ENCODE assay signal across 14 cellular contexts in the genomic region with DNA sequence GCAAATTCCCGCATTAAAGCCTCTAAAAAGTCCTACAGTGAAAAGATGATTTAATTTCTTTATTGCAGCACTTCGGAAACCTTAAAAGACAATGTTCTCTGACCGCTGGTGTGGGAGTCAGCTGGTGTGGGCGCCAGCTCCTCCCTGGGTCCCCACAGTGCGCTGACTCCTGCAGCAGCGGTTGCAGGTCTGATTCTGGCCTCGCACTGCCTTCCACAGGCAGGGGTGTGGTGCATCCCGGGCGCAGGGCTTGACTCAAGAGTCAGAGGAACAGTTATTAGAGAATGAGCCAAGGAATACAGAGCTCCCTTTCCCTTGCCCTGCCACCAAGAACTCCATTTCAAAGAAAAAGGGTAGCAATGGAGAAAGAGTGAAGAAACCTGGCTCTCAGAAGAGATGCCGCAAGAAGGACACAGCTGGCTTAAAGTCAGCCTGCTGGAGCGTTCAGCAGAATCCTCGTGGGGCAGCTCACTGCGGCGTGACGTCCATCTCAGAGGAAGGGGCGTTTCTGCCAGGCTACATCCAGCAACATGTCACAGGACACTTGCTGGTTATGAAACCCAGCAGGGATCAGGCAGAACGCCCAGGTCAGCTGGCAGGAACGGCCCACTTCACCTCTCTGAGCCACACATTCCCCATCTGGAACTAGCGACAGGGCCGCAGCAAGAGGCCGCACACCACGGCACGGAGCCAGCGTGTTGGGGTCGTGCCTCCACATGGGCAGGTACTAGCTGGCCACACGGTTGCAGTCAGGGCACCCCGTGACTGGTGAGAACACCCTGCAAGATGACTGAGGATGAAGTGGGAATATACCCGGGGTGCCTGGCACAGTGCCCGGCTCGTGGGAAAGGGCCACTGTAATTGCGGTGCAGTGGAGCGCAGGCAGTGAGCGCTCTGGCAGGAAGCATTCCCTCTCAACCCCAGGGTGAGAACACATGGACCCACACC. TPM values are rescaled to one million over a fixed set of nuclear protein-coding genes. Genes with fewer than 3 reads are reported as not detected.
DNase-seq lines count a peak whose midpoint lies in the region; ATAC-seq and TF ChIP-seq lines count a peak whose summit lies in the region.
"Had no signal": no experiment of that assay in that cellular context is flagged by ENCODE, and none has a peak within 500 bp of the region (broad histone marks: within the 10 kb centered on the region; RNA-seq: fewer than 3 reads in every experiment).

No MANE protein-coding gene starts in this region.

- no peak overlapping the region; the same call in 1 of the 2 replicates for H2AK5ac ChIP-seq in IMR-90 (ENCODE audit: low read depth, low read length)

- DNase-seq in IMR-90 (peak; percentile 54), astrocyte of the spinal cord (ENCODE audit: low read depth, low spot score) (peak; percentile 16), left ventricle myocardium superior (peak; percentile 91), spleen (peak; percentile 56), kidney glomerular epithelial cell (lab: John Stamatoyannopoulos, UW) (no peak), 8988T (no peak), NOMO-1 treated with DMSO at 0.1 percent for 48 hours (lab: John Stamatoyannopoulos, UW; ENCODE audit: unreplicated experiment) (no peak), NCI-H146 (lab: John Stamatoyannopoulos, UW) (no peak)
- DNase-seq: GOT3; PC-3; stimulated activated CD4-positive, alpha-beta T cell treated with anti-CD3 and anti-CD28 coated beads, Interleukin-12 subunit alpha, Interleukin-12 subunit beta, amount 100 ng/mL, for 4 hours; stimulated activated naive CD8-positive, alpha-beta T cell treated with anti-CD3 and anti-CD28 coated beads, Interleukin-15, Interleukin-2, amounts not matched to agents 100 U/mL and 50 U/mL, for 24 hours had no signal

- no peaks in the 10 kb centered on the region; the same call in 1 of the 2 replicates for H4K20me1 ChIP-seq in IMR-90 (ENCODE audit: insufficient read depth, low read length)

- H3K56ac ChIP-seq in IMR-90 (ENCODE audit: extremely low read depth, insufficient read depth, low read length) = no peak overlapping the region

- no peak overlapping the region for H2BK15ac ChIP-seq in IMR-90 (ENCODE audit: low read depth, low read length)

- dilution Hi-C loops in IMR-90 (cut with HindIII; ENCODE audit: low sequenced_read_pairs, unreplicated experiment) = no loop called here

- H3K9me3 ChIP-seq in IMR-90 (ENCODE audit: control insufficient read depth, insufficient read depth, low read length) (no peaks in the 10 kb centered on the region), spleen (no peaks in the 10 kb centered on the region)
- H3K9me3 ChIP-seq: left lung had no signal

- POLR2A ChIA-PET in IMR-90 (lab: Charles Lee; ENCODE audit: unreplicated experiment) = no interaction called here

- H3K14ac ChIP-seq in IMR-90 (replicated peaks; ENCODE audit: low read depth, low read length) = no peak overlapping the region

- intact Hi-C loops in IMR-90 (cut with micrococcal nuclease) = no loop called here
- intact Hi-C loops in left ventricle myocardium superior (cut with micrococcal nuclease) = no loop called here
- intact Hi-C loops in spleen (cut with DNase I; ENCODE audit: low total_unique reads) = no loop called here

- in situ Hi-C loops in IMR-90 (cut with MboI; ENCODE audit: low sequenced_read_pairs) = no loop called here
- in situ Hi-C loops in astrocyte of the spinal cord (cut with HindIII; ENCODE audit: low sequenced_read_pairs) = no loop called here

- CTCF ChIA-PET in IMR-90 (lab: Yijun Ruan, JAX) = interaction anchor here (0.6 to 1.2 kb wide), 3 partner anchors 19 to 76 kb away, joined by 3 read pairs; no protein-coding TSS in a partner anchor

- H4K8ac ChIP-seq in IMR-90 (ENCODE audit: low read depth in 2 of 2, low read length in 2 of 2) = peak overlapping the region; percentile 15 to 77; a peak in 2 of 4 replicates

- peaks cover 13% of the 10 kb centered on the region for H3K9me1 ChIP-seq in IMR-90 (ENCODE audit: insufficient read depth, low read length)

- peak overlapping the region; percentile 79 for H2AK9ac ChIP-seq in IMR-90 (replicated peaks; ENCODE audit: low read depth, low read length, poor library complexity)

- peak overlapping the region; percentile 57; the same call in 1 of the 2 replicates for H3K27ac ChIP-seq in IMR-90 (ENCODE audit: insufficient read depth, low read length)
- H3K27ac ChIP-seq in spleen = no peak overlapping the region

- 27% methylated on average over 12 of the region's 33 CpGs; no CpG with 5 or more reads in 1 of the 2 experiments for WGBS in IMR-90 (ENCODE audit: extremely low coverage in 2 of 2, insufficient read length in 1 of 2), 2 experiments
- WGBS in spleen, 5 donors = 63 to 77% (median 72%) methylated on average over 23 to 33 of the region's 33 CpGs

- H3K9ac ChIP-seq in IMR-90 (ENCODE audit: low read depth, low read length) = no peak overlapping the region

- H3K27me3 ChIP-seq in IMR-90 (ENCODE audit: control insufficient read depth, insufficient read depth, low read length) (no peaks in the 10 kb centered on the region), spleen (replicated peaks in 1 of 7) (peaks cover 0 to 71% (median 3%) of the 10 kb centered on the region in 7 donors)

- no peak overlapping the region; the same call in 1 of the 2 replicates for H3K4me2 ChIP-seq in IMR-90 (ENCODE audit: low read depth, low read length)

- H3K18ac ChIP-seq in IMR-90 (ENCODE audit: low read depth, low read length) = no peak overlapping the region

- H4K91ac ChIP-seq in IMR-90 (ENCODE audit: insufficient read depth, low read depth, low read length) = peak overlapping the region; percentile 33; the same call in 1 of the 2 replicates

- H3K79me1 ChIP-seq in IMR-90 (ENCODE audit: low read depth in 1 of 2, low read length in 2 of 2) = no peaks in the 10 kb centered on the region

- ATAC-seq in IMR-90 (ENCODE audit: low read depth) = no peak
- ATAC-seq in left ventricle myocardium superior = peak; percentile 84
- ATAC-seq: left lung; PC-3; stimulated activated naive CD8-positive, alpha-beta T cell treated with anti-CD3 and anti-CD28 coated beads, Interleukin-15, Interleukin-2, amounts not matched to agents 100 U/mL and 50 U/mL, for 24 hours had no signal

- no peak overlapping the region for H2BK5ac ChIP-seq in IMR-90 (ENCODE audit: low read depth, low read length, poor library complexity, severe bottlenecking)

- TF ChIP-seq CTCF in IMR-90 (conservative IDR thresholded peaks at IDR 0.05; ENCODE audit: low read depth, low read length) = no peak
- TF ChIP-seq CTCF in astrocyte of the spinal cord (IDR thresholded peaks at IDR 0.05; ENCODE audit: low read depth, low read length) = no peak
- TF ChIP-seq CTCF in spleen (IDR thresholded peaks at IDR 0.05 in 8 of 11, conservative IDR thresholded peaks at IDR 0.05 in 3 of 11) = no peak

- H3K4me3 ChIP-seq in IMR-90 (ENCODE audit: insufficient read depth, low read depth, low read length) (no peak overlapping the region), astrocyte of the spinal cord (ENCODE audit: low read depth, low read length) (no peak overlapping the region), spleen (no peak overlapping the region)
- H3K4me3 ChIP-seq: left lung had no signal

- peak overlapping the region; percentile 46; the same call in 1 of the 2 replicates for H4K5ac ChIP-seq in IMR-90 (ENCODE audit: low read depth, low read length)

- H2BK120ac ChIP-seq in IMR-90 (ENCODE audit: low read depth, low read length) = no peak overlapping the region

- no TSS peak for BruUV-seq in IMR-90 (replicated peaks; lab: Mats Ljungman, UMichigan)

- H2BK20ac ChIP-seq in IMR-90 (ENCODE audit: low read depth, low read length) = no peak overlapping the region

- no peak for TF ChIP-seq RAD21 in IMR-90 (IDR thresholded peaks at IDR 0.05; ENCODE audit: low read length)

- H2AFZ ChIP-seq in IMR-90 (replicated peaks; ENCODE audit: low read length, poor library complexity) = peak overlapping the region; percentile 63

- H3K23ac ChIP-seq in IMR-90 (ENCODE audit: low read depth, low read length) = no peak overlapping the region

- peaks cover 44% of the 10 kb centered on the region for H3K4me1 ChIP-seq in IMR-90 (ENCODE audit: control insufficient read depth, insufficient read depth, low read length)
- no peaks in the 10 kb centered on the region for H3K4me1 ChIP-seq in spleen

- H3K36me3 ChIP-seq in IMR-90 (ENCODE audit: control insufficient read depth, insufficient read depth, low read length) (no peaks in the 10 kb centered on the region), spleen (no peaks in the 10 kb centered on the region)
- H3K36me3 ChIP-seq: left lung had no signal

- TF ChIP-seq POLR2A in IMR-90 (IDR thresholded peaks at IDR 0.05; ENCODE audit: low read depth, low read length) (no peak), spleen (IDR thresholded peaks at IDR 0.05) (no peak)

- peak overlapping the region; percentile 57; the same call in 1 of the 2 replicates for H3K4ac ChIP-seq in IMR-90 (ENCODE audit: low read depth, low read length)

TF ChIP-seq in IMR-90, 13 proteins besides CTCF, POLR2A, EP300 and RAD21 (continues in another document):
- TF ChIP-seq MAZ (IDR thresholded peaks at IDR 0.05; ENCODE audit: borderline replicate concordance, low read depth, low read length) (no peak), BHLHE40 (IDR thresholded peaks at IDR 0.05; ENCODE audit: low read depth, low read length) (no peak), CHD1 (IDR thresholded peaks at IDR 0.05; ENCODE audit: low read depth, low read length) (no peak), RFX5 (IDR thresholded peaks at IDR 0.05; ENCODE audit: low read depth, low read length) (no peak), SMC3 (IDR thresholded peaks at IDR 0.05; ENCODE audit: low read depth, low read length) (no peak)
- TF ChIP-seq, protein P1, sequence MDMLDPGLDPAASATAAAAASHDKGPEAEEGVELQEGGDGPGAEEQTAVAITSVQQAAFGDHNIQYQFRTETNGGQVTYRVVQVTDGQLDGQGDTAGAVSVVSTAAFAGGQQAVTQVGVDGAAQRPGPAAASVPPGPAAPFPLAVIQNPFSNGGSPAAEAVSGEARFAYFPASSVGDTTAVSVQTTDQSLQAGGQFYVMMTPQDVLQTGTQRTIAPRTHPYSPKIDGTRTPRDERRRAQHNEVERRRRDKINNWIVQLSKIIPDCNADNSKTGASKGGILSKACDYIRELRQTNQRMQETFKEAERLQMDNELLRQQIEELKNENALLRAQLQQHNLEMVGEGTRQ (IDR thresholded peaks at IDR 0.05; ENCODE audit: low read depth, low read length) = no peak

RNA-seq across cellular contexts. Expression of a gene that starts 18.1 kb away (rescaled TPM):
- 1.1 TPM in 2 replicates for total RNA-seq in IMR-90 (2012; rRNA removed)
- polyA plus RNA-seq in IMR-90 (2012; rRNA removed) = 0.30 and 0.44 TPM in 2 replicates
- polyA plus RNA-seq in IMR-90 (2012; cell fraction: cytosol; rRNA removed) = 0.15 and 0.18 TPM in 2 replicates
- 0.08 and 0.49 TPM in 2 replicates for polyA plus RNA-seq in IMR-90 (2012; cell fraction: nucleus; rRNA removed; ENCODE audit: low replicate concordance)
- total RNA-seq in left ventricle myocardium superior = 1.5 TPM
- 1 to 10 TPM in 4 of 7 donors, under 1 TPM in 3; 0.44 to 2.8 (median 1.2) TPM for total RNA-seq in spleen
- polyA plus RNA-seq in spleen = under 1 TPM; 0.07 to 0.19 (median 0.14) TPM

RNA-seq across cellular contexts. Expression of a gene that starts 32.1 kb away (rescaled TPM):
- 1.1 TPM in 2 replicates for total RNA-seq in IMR-90 (2012; rRNA removed)
- 4.8 and 5.2 TPM in 2 replicates for polyA plus RNA-seq in IMR-90 (2012; rRNA removed)
- polyA plus RNA-seq in IMR-90 (2012; cell fraction: cytosol; rRNA removed) = 1.5 and 2.4 TPM in 2 replicates
- 41.6 and 44.7 TPM in 2 replicates for polyA plus RNA-seq in IMR-90 (2012; cell fraction: nucleus; rRNA removed; ENCODE audit: low replicate concordance)
- 0.45 TPM for total RNA-seq in left ventricle myocardium superior
- total RNA-seq in spleen = 1 to 10 TPM in 6 of 7 donors, under 1 TPM in 1; 0.70 to 5.1 (median 2.6) TPM
- polyA plus RNA-seq in spleen = 1 to 10 TPM in 1 of 3 donors, under 1 TPM in 2; 0.35 to 1.3 (median 0.46) TPM
- total RNA-seq: left lung, M059J, PC-3 had no signal

Comparison
In these comparisons a context has a peak if more than half of its experiments do, and no peak if none do; other contexts are left out.
1. DNase-seq: peak in IMR-90 (single experiment), astrocyte of the spinal cord (single experiment), left ventricle myocardium superior (single experiment) and spleen (single experiment); none in kidney glomerular epithelial cell (single experiment), 8988T (single experiment), NOMO-1 treated with DMSO at 0.1 percent for 48 hours (single experiment) and NCI-H146 (single experiment).